1 cellular context compared by ENCODE assay signal in the genomic region with DNA sequence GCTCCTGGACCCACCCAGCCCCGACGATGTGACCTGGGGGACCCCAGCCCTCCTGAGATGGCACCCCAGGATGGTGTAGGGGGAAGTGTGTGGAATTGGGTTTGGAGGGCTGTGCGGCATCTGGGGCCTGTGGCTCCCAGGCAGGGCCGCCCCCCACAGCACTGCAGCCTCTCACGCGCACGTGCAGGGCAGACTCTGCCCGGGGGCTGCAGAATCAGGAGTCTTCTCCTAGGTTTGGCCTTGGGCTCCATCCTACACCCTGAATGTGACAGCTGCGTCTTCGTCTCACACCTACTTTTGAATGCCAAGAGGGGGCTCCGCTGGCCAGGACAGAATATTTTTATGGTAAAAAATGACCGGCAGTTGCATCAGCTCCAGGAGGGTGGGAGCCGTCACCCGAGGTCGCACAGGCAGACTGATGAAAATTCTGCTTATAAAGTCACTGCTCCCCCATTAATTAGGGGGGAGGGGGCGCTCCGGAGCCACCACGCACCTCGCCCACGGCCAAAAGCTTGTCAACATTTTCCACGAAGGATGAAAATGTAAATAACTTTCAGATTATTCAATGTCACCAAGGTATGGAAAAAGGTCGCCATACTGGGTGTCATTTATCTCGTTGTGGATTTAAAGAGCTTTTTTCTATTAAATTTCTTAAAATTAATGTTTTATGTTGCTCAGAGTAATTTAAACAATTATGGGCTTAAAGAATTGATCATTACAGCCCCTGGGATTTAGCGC.
TF ChIP-seq lines count a peak whose summit lies in the region.

No MANE protein-coding gene starts in this region.

TF ChIP-seq in K562, 482 proteins besides CTCF, POLR2A, EP300 and RAD21 (continued from another document and continues in another):
- TF ChIP-seq BHLHE40 (IDR thresholded peaks at IDR 0.05; ENCODE audit: low read length) (peak; percentile 55; the same call in 1 of the 2 replicates), SNRNP70 (optimal IDR thresholded peaks at IDR 0.05; ENCODE audit: low read depth, low read length) (no peak), ATF7 (IDR thresholded peaks at IDR 0.05) (peak; percentile 42; the same call in 1 of the 2 replicates), RBM22 (IDR thresholded peaks at IDR 0.05; ENCODE audit: low read depth, low read length, poor library complexity, severe bottlenecking) (peak; percentile 37), CXXC5 (CRISPR knock-in tag; IDR thresholded peaks at IDR 0.05) (peak; percentile 66), MXI1 (IDR thresholded peaks at IDR 0.05; ENCODE audit: low read depth, low read length) (no peak), ZBTB17 (CRISPR knock-in tag; IDR thresholded peaks at IDR 0.05) (no peak), BRCA1 (IDR thresholded peaks at IDR 0.05) (no peak), BRCA1 (CRISPR knock-in tag; IDR thresholded peaks at IDR 0.05) (no peak), RBBP5 (IDR thresholded peaks at IDR 0.05; ENCODE audit: borderline replicate concordance, insufficient read depth, low read length, poor library complexity, severe bottlenecking) (no peak), KLF10 (CRISPR knock-in tag; IDR thresholded peaks at IDR 0.05) (no peak), GTF2E2 (tag; IDR thresholded peaks at IDR 0.05) (no peak), ZNF444 (CRISPR knock-in tag; IDR thresholded peaks at IDR 0.05) (no peak), ZNF507 (tag; conservative IDR thresholded peaks at IDR 0.05) (no peak), ZNF77 (CRISPR knock-in tag; IDR thresholded peaks at IDR 0.05) (no peak), BRD9 (IDR thresholded peaks at IDR 0.05; ENCODE audit: low read depth, partially characterized antibody) (peak; percentile 56), ZNF408 (CRISPR knock-in tag; IDR thresholded peaks at IDR 0.05; ENCODE audit: low read depth) (no peak), SP2 (IDR thresholded peaks at IDR 0.05; ENCODE audit: extremely low read depth, low read depth, low read length, poor library complexity, severe bottlenecking) (no peak), ZNF589 (CRISPR knock-in tag; IDR thresholded peaks at IDR 0.05; ENCODE audit: low read depth) (0 out of 2 replicates have a peak, but pooled peaks have one; percentile 12), ZNF780A (CRISPR knock-in tag; IDR thresholded peaks at IDR 0.05) (no peak), ZNF232 (CRISPR knock-in tag; IDR thresholded peaks at IDR 0.05) (no peak), SMC3 (conservative IDR thresholded peaks at IDR 0.05; ENCODE audit: insufficient read depth, low read depth, low read length) (no peak), MEIS2 (IDR thresholded peaks at IDR 0.05; ENCODE audit: partially characterized antibody) (peak; percentile 34), KLF6 (CRISPR knock-in tag; IDR thresholded peaks at IDR 0.05; ENCODE audit: borderline replicate concordance) (peak; percentile 8; the same call in 1 of the 2 replicates), CHD4 (IDR thresholded peaks at IDR 0.05; ENCODE audit: insufficient read depth, insufficient replicate concordance, low read depth, low read length, poor library complexity, severe bottlenecking) (no peak), CHD2 (IDR thresholded peaks at IDR 0.05; ENCODE audit: low read depth, low read length) (no peak), ZNF778 (CRISPR knock-in tag; IDR thresholded peaks at IDR 0.05) (no peak), RFX1 (IDR thresholded peaks at IDR 0.05) (no peak), CBFB (CRISPR knock-in tag; IDR thresholded peaks at IDR 0.05) (no peak), POLR2H (tag; IDR thresholded peaks at IDR 0.05; ENCODE audit: low read depth) (peak; percentile 84; the same call in 1 of the 2 replicates), RBFOX2 (IDR thresholded peaks at IDR 0.05; ENCODE audit: low read depth, low read length) (peak; percentile 89), SIRT6 (IDR thresholded peaks at IDR 0.05; ENCODE audit: low read depth, low read length) (no peak), TRIM24 (IDR thresholded peaks at IDR 0.05) (peak; percentile 46 to 57; a peak in 2 of 4 replicates), JUND (IDR thresholded peaks at IDR 0.05; ENCODE audit: borderline replicate concordance, low read depth, low read length) (peak; percentile 64), JUND (tag; IDR thresholded peaks at IDR 0.05; ENCODE audit: borderline replicate concordance, low read depth, low read length) (no peak), RCOR1 (IDR thresholded peaks at IDR 0.05; ENCODE audit: borderline replicate concordance in 1 of 2, low read depth in 2 of 2, low read length in 2 of 2) (0 out of 4 replicates have a peak, but pooled peaks of 1 of the 2 experiments have one; percentile 8), L3MBTL2 (IDR thresholded peaks at IDR 0.05) (peak; percentile 67), ARID1B (IDR thresholded peaks at IDR 0.05) (no peak), NFRKB (IDR thresholded peaks at IDR 0.05; ENCODE audit: low read depth) (0 out of 2 replicates have a peak, but pooled peaks have one; percentile 56), RB1 (IDR thresholded peaks at IDR 0.05; ENCODE audit: low read depth) (no peak), NRF1 (conservative IDR thresholded peaks at IDR 0.05 in 1 of 2, IDR thresholded peaks at IDR 0.05 in 1 of 2) (peak in 1 of 2 experiments; percentile 21; a peak in 1 of 4 replicates)
- TF ChIP-seq, protein P1, sequence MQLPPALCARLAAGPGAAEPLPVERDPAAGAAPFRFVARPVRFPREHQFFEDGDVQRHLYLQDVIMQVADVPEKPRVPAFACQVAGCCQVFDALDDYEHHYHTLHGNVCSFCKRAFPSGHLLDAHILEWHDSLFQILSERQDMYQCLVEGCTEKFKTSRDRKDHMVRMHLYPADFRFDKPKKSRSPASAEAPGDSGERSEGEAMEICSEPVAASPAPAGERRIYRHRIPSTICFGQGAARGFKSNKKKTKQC (CRISPR knock-in tag; IDR thresholded peaks at IDR 0.05): 0 out of 2 replicates have a peak, but pooled peaks have one; percentile 42
- TF ChIP-seq, protein P2, sequence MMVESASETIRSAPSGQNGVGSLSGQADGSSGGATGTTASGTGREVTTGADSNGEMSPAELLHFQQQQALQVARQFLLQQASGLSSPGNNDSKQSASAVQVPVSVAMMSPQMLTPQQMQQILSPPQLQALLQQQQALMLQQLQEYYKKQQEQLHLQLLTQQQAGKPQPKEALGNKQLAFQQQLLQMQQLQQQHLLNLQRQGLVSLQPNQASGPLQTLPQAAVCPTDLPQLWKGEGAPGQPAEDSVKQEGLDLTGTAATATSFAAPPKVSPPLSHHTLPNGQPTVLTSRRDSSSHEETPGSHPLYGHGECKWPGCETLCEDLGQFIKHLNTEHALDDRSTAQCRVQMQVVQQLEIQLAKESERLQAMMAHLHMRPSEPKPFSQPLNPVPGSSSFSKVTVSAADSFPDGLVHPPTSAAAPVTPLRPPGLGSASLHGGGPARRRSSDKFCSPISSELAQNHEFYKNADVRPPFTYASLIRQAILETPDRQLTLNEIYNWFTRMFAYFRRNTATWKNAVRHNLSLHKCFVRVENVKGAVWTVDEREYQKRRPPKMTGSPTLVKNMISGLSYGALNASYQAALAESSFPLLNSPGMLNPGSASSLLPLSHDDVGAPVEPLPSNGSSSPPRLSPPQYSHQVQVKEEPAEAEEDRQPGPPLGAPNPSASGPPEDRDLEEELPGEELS (CRISPR knock-in tag; IDR thresholded peaks at IDR 0.05; ENCODE audit: borderline replicate concordance): no peak
- TF ChIP-seq, protein P3, sequence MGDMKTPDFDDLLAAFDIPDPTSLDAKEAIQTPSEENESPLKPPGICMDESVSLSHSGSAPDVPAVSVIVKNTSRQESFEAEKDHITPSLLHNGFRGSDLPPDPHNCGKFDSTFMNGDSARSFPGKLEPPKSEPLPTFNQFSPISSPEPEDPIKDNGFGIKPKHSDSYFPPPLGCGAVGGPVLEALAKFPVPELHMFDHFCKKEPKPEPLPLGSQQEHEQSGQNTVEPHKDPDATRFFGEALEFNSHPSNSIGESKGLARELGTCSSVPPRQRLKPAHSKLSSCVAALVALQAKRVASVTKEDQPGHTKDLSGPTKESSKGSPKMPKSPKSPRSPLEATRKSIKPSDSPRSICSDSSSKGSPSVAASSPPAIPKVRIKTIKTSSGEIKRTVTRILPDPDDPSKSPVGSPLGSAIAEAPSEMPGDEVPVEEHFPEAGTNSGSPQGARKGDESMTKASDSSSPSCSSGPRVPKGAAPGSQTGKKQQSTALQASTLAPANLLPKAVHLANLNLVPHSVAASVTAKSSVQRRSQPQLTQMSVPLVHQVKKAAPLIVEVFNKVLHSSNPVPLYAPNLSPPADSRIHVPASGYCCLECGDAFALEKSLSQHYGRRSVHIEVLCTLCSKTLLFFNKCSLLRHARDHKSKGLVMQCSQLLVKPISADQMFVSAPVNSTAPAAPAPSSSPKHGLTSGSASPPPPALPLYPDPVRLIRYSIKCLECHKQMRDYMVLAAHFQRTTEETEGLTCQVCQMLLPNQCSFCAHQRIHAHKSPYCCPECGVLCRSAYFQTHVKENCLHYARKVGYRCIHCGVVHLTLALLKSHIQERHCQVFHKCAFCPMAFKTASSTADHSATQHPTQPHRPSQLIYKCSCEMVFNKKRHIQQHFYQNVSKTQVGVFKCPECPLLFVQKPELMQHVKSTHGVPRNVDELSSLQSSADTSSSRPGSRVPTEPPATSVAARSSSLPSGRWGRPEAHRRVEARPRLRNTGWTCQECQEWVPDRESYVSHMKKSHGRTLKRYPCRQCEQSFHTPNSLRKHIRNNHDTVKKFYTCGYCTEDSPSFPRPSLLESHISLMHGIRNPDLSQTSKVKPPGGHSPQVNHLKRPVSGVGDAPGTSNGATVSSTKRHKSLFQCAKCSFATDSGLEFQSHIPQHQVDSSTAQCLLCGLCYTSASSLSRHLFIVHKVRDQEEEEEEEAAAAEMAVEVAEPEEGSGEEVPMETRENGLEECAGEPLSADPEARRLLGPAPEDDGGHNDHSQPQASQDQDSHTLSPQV (IDR thresholded peaks at IDR 0.05): 0 out of 2 replicates have a peak, but pooled peaks have one; percentile 15
- TF ChIP-seq, protein P4, sequence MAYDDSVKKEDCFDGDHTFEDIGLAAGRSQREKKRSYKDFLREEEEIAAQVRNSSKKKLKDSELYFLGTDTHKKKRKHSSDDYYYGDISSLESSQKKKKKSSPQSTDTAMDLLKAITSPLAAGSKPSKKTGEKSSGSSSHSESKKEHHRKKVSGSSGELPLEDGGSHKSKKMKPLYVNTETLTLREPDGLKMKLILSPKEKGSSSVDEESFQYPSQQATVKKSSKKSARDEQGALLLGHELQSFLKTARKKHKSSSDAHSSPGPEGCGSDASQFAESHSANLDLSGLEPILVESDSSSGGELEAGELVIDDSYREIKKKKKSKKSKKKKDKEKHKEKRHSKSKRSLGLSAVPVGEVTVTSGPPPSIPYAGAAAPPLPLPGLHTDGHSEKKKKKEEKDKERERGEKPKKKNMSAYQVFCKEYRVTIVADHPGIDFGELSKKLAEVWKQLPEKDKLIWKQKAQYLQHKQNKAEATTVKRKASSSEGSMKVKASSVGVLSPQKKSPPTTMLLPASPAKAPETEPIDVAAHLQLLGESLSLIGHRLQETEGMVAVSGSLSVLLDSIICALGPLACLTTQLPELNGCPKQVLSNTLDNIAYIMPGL (CRISPR knock-in tag; IDR thresholded peaks at IDR 0.05): no peak
- TF ChIP-seq, protein P5, sequence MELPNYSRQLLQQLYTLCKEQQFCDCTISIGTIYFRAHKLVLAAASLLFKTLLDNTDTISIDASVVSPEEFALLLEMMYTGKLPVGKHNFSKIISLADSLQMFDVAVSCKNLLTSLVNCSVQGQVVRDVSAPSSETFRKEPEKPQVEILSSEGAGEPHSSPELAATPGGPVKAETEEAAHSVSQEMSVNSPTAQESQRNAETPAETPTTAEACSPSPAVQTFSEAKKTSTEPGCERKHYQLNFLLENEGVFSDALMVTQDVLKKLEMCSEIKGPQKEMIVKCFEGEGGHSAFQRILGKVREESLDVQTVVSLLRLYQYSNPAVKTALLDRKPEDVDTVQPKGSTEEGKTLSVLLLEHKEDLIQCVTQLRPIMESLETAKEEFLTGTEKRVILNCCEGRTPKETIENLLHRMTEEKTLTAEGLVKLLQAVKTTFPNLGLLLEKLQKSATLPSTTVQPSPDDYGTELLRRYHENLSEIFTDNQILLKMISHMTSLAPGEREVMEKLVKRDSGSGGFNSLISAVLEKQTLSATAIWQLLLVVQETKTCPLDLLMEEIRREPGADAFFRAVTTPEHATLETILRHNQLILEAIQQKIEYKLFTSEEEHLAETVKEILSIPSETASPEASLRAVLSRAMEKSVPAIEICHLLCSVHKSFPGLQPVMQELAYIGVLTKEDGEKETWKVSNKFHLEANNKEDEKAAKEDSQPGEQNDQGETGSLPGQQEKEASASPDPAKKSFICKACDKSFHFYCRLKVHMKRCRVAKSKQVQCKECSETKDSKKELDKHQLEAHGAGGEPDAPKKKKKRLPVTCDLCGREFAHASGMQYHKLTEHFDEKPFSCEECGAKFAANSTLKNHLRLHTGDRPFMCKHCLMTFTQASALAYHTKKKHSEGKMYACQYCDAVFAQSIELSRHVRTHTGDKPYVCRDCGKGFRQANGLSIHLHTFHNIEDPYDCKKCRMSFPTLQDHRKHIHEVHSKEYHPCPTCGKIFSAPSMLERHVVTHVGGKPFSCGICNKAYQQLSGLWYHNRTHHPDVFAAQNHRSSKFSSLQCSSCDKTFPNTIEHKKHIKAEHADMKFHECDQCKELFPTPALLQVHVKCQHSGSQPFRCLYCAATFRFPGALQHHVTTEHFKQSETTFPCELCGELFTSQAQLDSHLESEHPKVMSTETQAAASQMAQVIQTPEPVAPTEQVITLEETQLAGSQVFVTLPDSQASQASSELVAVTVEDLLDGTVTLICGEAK (IDR thresholded peaks at IDR 0.05): no peak
- TF ChIP-seq, protein P5 (CRISPR knock-in tag; IDR thresholded peaks at IDR 0.05): no peak
